In genomic region chr21:36926989-36927695, GRCh38 we compare ENCODE assay signal across 21 cellular contexts. TPM values are rescaled to one million over a fixed set of nuclear protein-coding genes. Genes with fewer than 3 reads are reported as not detected.
DNase-seq lines count a peak whose midpoint lies in the region; ATAC-seq, FAIRE-seq and TF ChIP-seq lines count a peak whose summit lies in the region.
"Had no signal": no experiment of that assay in that cellular context is flagged by ENCODE, and none has a peak within 500 bp of the region (broad histone marks: within the 10 kb centered on the region; RNA-seq: fewer than 3 reads in every experiment).

No MANE protein-coding gene starts in this region.

- no peak overlapping the region for H3K27ac ChIP-seq in small intestine (ENCODE audit: low read depth in 1 of 2, low read length in 1 of 2)
- H3K27ac ChIP-seq: cardiac muscle cell, heart right ventricle, HL-60, left ventricle myocardium inferior, SJCRH30, suprapubic skin had no signal

- WGBS in small intestine, 3 donors = 38 to 55% (median 47%) methylated on average over 17 of the region's 17 CpGs

- no peaks in the 10 kb centered on the region for H3K27me3 Mint-ChIP-seq in endothelial cell (ENCODE audit: unreplicated experiment)
- H3K27me3 Mint-ChIP-seq: activated naive CD4-positive, alpha-beta T cell treated with anti-CD3 and anti-CD28 coated beads, Interleukin-2, amount 10 ng/mL, durations not matched to agents 7 days and 5 days; stimulated activated memory B cell treated with anti-CD40 and anti-IgM and Interleukin-4, amounts not matched to agents 10 μg/mL and 1 μg/mL and 100 μg/mL, for 72 hours had no signal

- no peaks in the 10 kb centered on the region for H3K4me1 ChIP-seq in small intestine (ENCODE audit: control insufficient read depth in 2 of 2, insufficient read depth in 1 of 2, low read depth in 1 of 2, low read length in 1 of 2)
- H3K4me1 ChIP-seq: SJCRH30, suprapubic skin had no signal

- DNase-seq in Right ventricle myocardium inferior (ENCODE audit: missing footprints) (no peak), Right ventricle myocardium superior (no peak), NCI-H69 (lab: John Stamatoyannopoulos, UW) (peak; percentile 27), endothelial cell (ENCODE audit: low spot score) (no peak), small intestine (peak; percentile 53), NCI-H82 treated with DMSO at 0.1 percent for 48 hours (lab: John Stamatoyannopoulos, UW; ENCODE audit: unreplicated experiment) (no peak)

- H3K9me3 ChIP-seq in small intestine (ENCODE audit: control insufficient read depth, low read depth) = no peaks in the 10 kb centered on the region
- H3K9me3 ChIP-seq: heart right ventricle, left ventricle myocardium inferior, SJCRH30, suprapubic skin had no signal

- H3K27me3 ChIP-seq in small intestine (ENCODE audit: control insufficient read depth in 2 of 2, insufficient read depth in 2 of 2, low read length in 2 of 2) = no peaks in the 10 kb centered on the region
- H3K27me3 ChIP-seq: cardiac muscle cell, heart right ventricle, SJCRH30, suprapubic skin had no signal

- ATAC-seq in Right ventricle myocardium inferior (peak; percentile 5), Right ventricle myocardium superior (ENCODE audit: poor library complexity) (no peak), HG03159 (IDR thresholded peaks at IDR 0.05; ENCODE audit: unreplicated experiment) (no peak), GM19452 (IDR thresholded peaks at IDR 0.05; ENCODE audit: unreplicated experiment) (no peak)
- ATAC-seq: stimulated activated memory B cell treated with anti-CD40 and anti-IgM and Interleukin-4, amounts not matched to agents 10 μg/mL and 1 μg/mL and 100 μg/mL, for 72 hours had no signal

- no peak for TF ChIP-seq CTCF in endothelial cell (IDR thresholded peaks at IDR 0.05; ENCODE audit: unreplicated experiment)

- H3K4me3 ChIP-seq in small intestine (ENCODE audit: low read depth in 1 of 2, low read length in 2 of 2) = no peak overlapping the region
- H3K4me3 ChIP-seq: cardiac muscle cell, heart right ventricle, left ventricle myocardium inferior, SJCRH30, suprapubic skin had no signal

- peaks cover 16% of the 10 kb centered on the region for H3K36me3 Mint-ChIP-seq in endothelial cell (ENCODE audit: low read depth, unreplicated experiment)
- H3K36me3 Mint-ChIP-seq: mesothelial cell of epicardium had no signal

- H3K36me3 ChIP-seq in small intestine (ENCODE audit: control insufficient read depth in 2 of 2, insufficient read depth in 2 of 2, low read length in 2 of 2) = no peaks in the 10 kb centered on the region
- H3K36me3 ChIP-seq: cardiac muscle cell, left ventricle myocardium inferior had no signal

- intact Hi-C loops in Right ventricle myocardium inferior (cut with DNase I) (loop anchor here (2.0 to 5.0 kb wide), 3 partner anchors 264 to 425 kb away; no protein-coding TSS in a partner anchor), Right ventricle myocardium superior (cut with DNase I) (loop anchor here (5.0 to 10.0 kb wide), 2 partner anchors 302 to 420 kb away; no protein-coding TSS in a partner anchor)

- H3K9me3 Mint-ChIP-seq in endothelial cell (ENCODE audit: unreplicated experiment) = no peaks in the 10 kb centered on the region
- H3K9me3 Mint-ChIP-seq: activated naive CD4-positive, alpha-beta T cell treated with anti-CD3 and anti-CD28 coated beads, Interleukin-2, amount 10 ng/mL, durations not matched to agents 7 days and 5 days; activated T-cell treated with anti-CD3 and anti-CD28 coated beads, Interleukin-2, amount 50 U/mL, for 72 hours; mesothelial cell of epicardium; nephron; stimulated activated memory B cell treated with anti-CD40 and anti-IgM and Interleukin-4, amounts not matched to agents 10 μg/mL and 1 μg/mL and 100 μg/mL, for 72 hours had no signal

- FAIRE-seq in small intestine (lab: Jason Lieb, UNC) = no peak
- FAIRE-seq: D721Med, urothelium cell line had no signal

- peak overlapping the region; percentile 51 for H3K4me3 Mint-ChIP-seq in endothelial cell (ENCODE audit: unreplicated experiment)
- H3K4me3 Mint-ChIP-seq: activated naive CD4-positive, alpha-beta T cell treated with anti-CD3 and anti-CD28 coated beads, Interleukin-2, amount 10 ng/mL, durations not matched to agents 7 days and 5 days; activated T-cell treated with anti-CD3 and anti-CD28 coated beads, Interleukin-2, amount 50 U/mL, for 72 hours; mesothelial cell of epicardium; nephron; stimulated activated memory B cell treated with anti-CD40 and anti-IgM and Interleukin-4, amounts not matched to agents 10 μg/mL and 1 μg/mL and 100 μg/mL, for 72 hours had no signal

- peaks cover 38% of the 10 kb centered on the region for H3K4me1 Mint-ChIP-seq in endothelial cell (ENCODE audit: unreplicated experiment)
- H3K4me1 Mint-ChIP-seq: activated naive CD4-positive, alpha-beta T cell treated with anti-CD3 and anti-CD28 coated beads, Interleukin-2, amount 10 ng/mL, durations not matched to agents 7 days and 5 days; stimulated activated memory B cell treated with anti-CD40 and anti-IgM and Interleukin-4, amounts not matched to agents 10 μg/mL and 1 μg/mL and 100 μg/mL, for 72 hours had no signal

- H3K27ac Mint-ChIP-seq in endothelial cell (ENCODE audit: unreplicated experiment) = no peak overlapping the region
- H3K27ac Mint-ChIP-seq: activated naive CD4-positive, alpha-beta T cell treated with anti-CD3 and anti-CD28 coated beads, Interleukin-2, amount 10 ng/mL, durations not matched to agents 7 days and 5 days; activated T-cell treated with anti-CD3 and anti-CD28 coated beads, Interleukin-2, amount 50 U/mL, for 72 hours; mesothelial cell of epicardium; stimulated activated memory B cell treated with anti-CD40 and anti-IgM and Interleukin-4, amounts not matched to agents 10 μg/mL and 1 μg/mL and 100 μg/mL, for 72 hours had no signal

RNA-seq across cellular contexts. Expression of gene HLCS, which starts 39.3 kb away (rescaled TPM):
- 6.8 TPM for total RNA-seq in Right ventricle myocardium inferior
- 6.3 TPM for total RNA-seq in Right ventricle myocardium superior
- total RNA-seq in endothelial cell (ENCODE audit: unreplicated experiment) = 97.4 TPM
- polyA plus RNA-seq in small intestine = 1 to 10 TPM; 2.7 to 6.8 (median 2.9) TPM

Comparison
In these comparisons a context has a peak if more than half of its experiments do, and no peak if none do; other contexts are left out.
1. DNase-seq: peak in NCI-H69 (single experiment) and small intestine (single experiment); none in Right ventricle myocardium inferior (single experiment), Right ventricle myocardium superior (single experiment), endothelial cell (single experiment) and NCI-H82 treated with DMSO at 0.1 percent for 48 hours (single experiment).
2. RNA of gene HLCS, which starts 39.3 kb away (total RNA-seq): 97.4 TPM in endothelial cell (single experiment); 6.8 TPM in Right ventricle myocardium inferior (single experiment) and 6.3 TPM in Right ventricle myocardium superior (single experiment); every median in the first group is over 10 times any median in the second.